In genomic region chrX:149825424-149825823, GRCh38 we compare ENCODE assay signal across 9 cellular contexts. TPM values are rescaled to one million over a fixed set of nuclear protein-coding genes. Genes with fewer than 3 reads are reported as not detected.
DNase-seq lines count a peak whose midpoint lies in the region; ATAC-seq and TF ChIP-seq lines count a peak whose summit lies in the region.
"Had no signal": no experiment of that assay in that cellular context is flagged by ENCODE, and none has a peak within 500 bp of the region (broad histone marks: within the 10 kb centered on the region; RNA-seq: fewer than 3 reads in every experiment).

No MANE protein-coding gene starts in this region.

- H3K27me3 ChIP-seq in Panc1 (ENCODE audit: control insufficient read depth, insufficient read depth, low read length) (peaks cover 2% of the 10 kb centered on the region; the same call in 1 of the 2 replicates), smooth muscle cell (ENCODE audit: low read depth) (no peaks in the 10 kb centered on the region)

- H4K20me1 ChIP-seq in smooth muscle cell (ENCODE audit: low read depth): no peaks in the 10 kb centered on the region

- H2AFZ ChIP-seq in smooth muscle cell (ENCODE audit: low read depth): no peak overlapping the region

- no peak overlapping the region for H3K4me2 ChIP-seq in smooth muscle cell

- no peaks in the 10 kb centered on the region for H3F3A ChIP-seq in smooth muscle cell (ENCODE audit: low read depth)

- POLR2A ChIA-PET in Panc1 (lab: Charles Lee): no interaction called here

- intact Hi-C loops in Panc1 (cut with micrococcal nuclease; ENCODE audit: unreplicated experiment): no loop called here

- H3K27ac ChIP-seq in Panc1 (ENCODE audit: low read length) (no peak overlapping the region), smooth muscle cell (ENCODE audit: low read depth) (no peak overlapping the region)

- TF ChIP-seq CTCF in Panc1 (IDR thresholded peaks at IDR 0.05): peak; percentile 67
- TF ChIP-seq CTCF in smooth muscle cell (IDR thresholded peaks at IDR 0.05; ENCODE audit: borderline replicate concordance, insufficient read depth, poor library complexity, severe bottlenecking): peak; percentile 26

- ATAC-seq in Panc1: no peak
- no peak for ATAC-seq in HG03432 (IDR thresholded peaks at IDR 0.05; ENCODE audit: unreplicated experiment)
- ATAC-seq in HG02763 (IDR thresholded peaks at IDR 0.05; ENCODE audit: unreplicated experiment): no peak

- in situ Hi-C loops in Panc1 (cut with HindIII; ENCODE audit: low pct_unique_long_range_greater_than_20kb, low sequenced_read_pairs): no loop called here

- 27% methylated on average over 3 of the region's 3 CpGs for WGBS in smooth muscle cell (ENCODE audit: low lambda C conversion rate)

- H3K36me3 ChIP-seq in Panc1 (ENCODE audit: control insufficient read depth, insufficient read depth, low read length): no peaks in the 10 kb centered on the region
- H3K36me3 ChIP-seq in smooth muscle cell (ENCODE audit: low read depth): no peaks in the 10 kb centered on the region

- H3K9ac ChIP-seq in smooth muscle cell (ENCODE audit: low read depth): no peak overlapping the region

- H3K4me1 ChIP-seq in Panc1 (ENCODE audit: control insufficient read depth, insufficient read depth, low read length) (no peaks in the 10 kb centered on the region), smooth muscle cell (ENCODE audit: low read depth) (peaks cover under 1% of the 10 kb centered on the region)

- H3K79me2 ChIP-seq in smooth muscle cell (ENCODE audit: low read depth): no peaks in the 10 kb centered on the region

- H3K9me3 ChIP-seq in Panc1 (ENCODE audit: control insufficient read depth, insufficient read depth, low read depth, low read length) (no peaks in the 10 kb centered on the region), smooth muscle cell (replicated peaks; ENCODE audit: low read depth) (no peaks in the 10 kb centered on the region)

- CTCF ChIA-PET in Panc1 (lab: Charles Lee): no interaction called here

- no TSS peak for BruUV-seq in Panc1 (replicated peaks; lab: Mats Ljungman, UMichigan)

- no peak overlapping the region for H3K4me3 ChIP-seq in Panc1 (ENCODE audit: low read depth in 2 of 2, low read length in 2 of 2)
- H3K4me3 ChIP-seq in smooth muscle cell: no peak overlapping the region

- DNase-seq in NCI-H1436 (lab: John Stamatoyannopoulos, UW): peak; percentile 52
- no peak for DNase-seq in NCI-H1436 treated with DMSO at 0.1 percent for 48 hours (lab: John Stamatoyannopoulos, UW)
- no peak for DNase-seq in Panc1 (ENCODE audit: low read depth, low spot score)
- DNase-seq in astrocyte of the hippocampus (ENCODE audit: low read depth, low spot score): peak; percentile 36
- no peak for DNase-seq in smooth muscle cell (lab: John Stamatoyannopoulos, UW; ENCODE audit: unreplicated experiment)
- DNase-seq in inferior parietal cortex (ENCODE audit: extremely low spot score): no peak
- DNase-seq: activated B cell treated with CpG ODN at 0.5 μM for 24 hours had no signal

RNA-seq across cellular contexts. Expression of gene MAGEA9, which starts 43.7 kb away (rescaled TPM):
- total RNA-seq in Panc1 (2021; ENCODE audit: unreplicated experiment): not detected
- not detected for polyA plus RNA-seq in Panc1 (2012; ENCODE audit: insufficient read length)
- total RNA-seq in smooth muscle cell: not detected in 2 replicates
- polyA plus RNA-seq in smooth muscle cell: not detected in 2 replicates
- total RNA-seq: activated B cell treated with CpG ODN at 0.5 μM for 24 hours had no signal

RNA-seq across cellular contexts. Expression of gene HSFX1, which starts 51.6 kb away (rescaled TPM):
- total RNA-seq in Panc1 (2021; ENCODE audit: unreplicated experiment) (1.0 TPM), smooth muscle cell (0.31 and 1.7 TPM in 2 replicates)
- 1.5 TPM for polyA plus RNA-seq in Panc1 (2012; ENCODE audit: insufficient read length)
- 1.1 TPM in 2 replicates for polyA plus RNA-seq in smooth muscle cell

RNA-seq across cellular contexts. Expression of gene MAGEA8, which starts 55.6 kb away (rescaled TPM):
- not detected for total RNA-seq in Panc1 (2021; ENCODE audit: unreplicated experiment)
- polyA plus RNA-seq in Panc1 (2012; ENCODE audit: insufficient read length): not detected
- total RNA-seq in smooth muscle cell: not detected in 2 replicates
- not detected in 2 replicates for polyA plus RNA-seq in smooth muscle cell
- total RNA-seq: activated B cell treated with CpG ODN at 0.5 μM for 24 hours had no signal

Comparison
In these comparisons a context has a peak if more than half of its experiments do, and no peak if none do; other contexts are left out.
1. DNase-seq: peak in NCI-H1436 (single experiment) and astrocyte of the hippocampus (single experiment); none in NCI-H1436 treated with DMSO at 0.1 percent for 48 hours (single experiment), Panc1 (single experiment), smooth muscle cell (single experiment) and inferior parietal cortex (single experiment).